In genomic region chr10:70479626-70480253, GRCh38 we compare ENCODE assay signal across 9 cellular contexts. TPM values are rescaled to one million over a fixed set of nuclear protein-coding genes. Genes with fewer than 3 reads are reported as not detected.
A peak's percentile ranks its signal among the peaks of the same experiment; 100 is the strongest.
DNase-seq lines count a peak whose midpoint lies in the region; ATAC-seq and TF ChIP-seq lines count a peak whose summit lies in the region.
"Had no signal": no experiment of that assay in that cellular context is flagged by ENCODE, and none has a peak within 500 bp of the region (broad histone marks: within the 10 kb centered on the region; RNA-seq: fewer than 3 reads in every experiment).

No MANE protein-coding gene starts in this region.

- peaks cover 14% of the 10 kb centered on the region for H3K27me3 ChIP-seq in iPS-18a (ENCODE audit: control insufficient read depth, insufficient read depth, low read length)

- DNase-seq in HT-29 (ENCODE audit: low spot score) (peak; percentile 53), GM13976 (ENCODE audit: low spot score) (no peak)
- DNase-seq in stimulated activated naive CD4-positive, alpha-beta T cell treated with Interleukin-2 at 50 U/mL for 16 hours (lab: John Stamatoyannopoulos, UW), result no peak
- DNase-seq in NK-92 treated with Interleukin-12 subunit alpha and Interleukin-12 subunit beta, amount 100 ng/mL, for 24 hours (lab: John Stamatoyannopoulos, UW), result no peak

- no peaks in the 10 kb centered on the region for H3K36me3 Mint-ChIP-seq in activated T-helper 17 cell treated with anti-CD3 and anti-CD28 coated beads, Interleukin-2, amount 50 U/mL, for 72 hours (ENCODE audit: low read depth)
- no peaks in the 10 kb centered on the region for H3K36me3 Mint-ChIP-seq in stimulated activated memory B cell treated with anti-CD40 and anti-IgM and Interleukin-4, amounts not matched to agents 10 μg/mL and 1 μg/mL and 100 μg/mL, for 72 hours

- H3K27ac Mint-ChIP-seq in activated T-helper 17 cell treated with anti-CD3 and anti-CD28 coated beads, Interleukin-2, amount 50 U/mL, for 72 hours, result no peak overlapping the region
- H3K27ac Mint-ChIP-seq in stimulated activated memory B cell treated with anti-CD40 and anti-IgM and Interleukin-4, amounts not matched to agents 10 μg/mL and 1 μg/mL and 100 μg/mL, for 72 hours, result peak overlapping the region; percentile 75

- no peak for ATAC-seq in activated T-helper 17 cell treated with anti-CD3 and anti-CD28 coated beads, Interleukin-2, amount 50 U/mL, for 72 hours (replicated peaks)
- ATAC-seq in stimulated activated memory B cell treated with anti-CD40 and anti-IgM and Interleukin-4, amounts not matched to agents 10 μg/mL and 1 μg/mL and 100 μg/mL, for 72 hours, result no peak

- peak overlapping the region; percentile 69 for H3K4me3 ChIP-seq in iPS-18a (ENCODE audit: low read length)

- H3K27ac ChIP-seq in iPS-18a (ENCODE audit: low read length), result no peak overlapping the region
- H3K27ac ChIP-seq: cardiac muscle cell had no signal

- H3K4me1 Mint-ChIP-seq in activated T-helper 17 cell treated with anti-CD3 and anti-CD28 coated beads, Interleukin-2, amount 50 U/mL, for 72 hours, result peaks cover 17% of the 10 kb centered on the region
- H3K4me1 Mint-ChIP-seq in stimulated activated memory B cell treated with anti-CD40 and anti-IgM and Interleukin-4, amounts not matched to agents 10 μg/mL and 1 μg/mL and 100 μg/mL, for 72 hours, result peaks cover 58% of the 10 kb centered on the region

- no peaks in the 10 kb centered on the region for H3K36me3 ChIP-seq in iPS-18a (ENCODE audit: control insufficient read depth, low read depth, low read length)
- H3K36me3 ChIP-seq: cardiac muscle cell had no signal

- peaks cover 20% of the 10 kb centered on the region for H3K4me1 ChIP-seq in iPS-18a (ENCODE audit: control insufficient read depth, low read depth, low read length)

- no peaks in the 10 kb centered on the region for H3K27me3 Mint-ChIP-seq in activated T-helper 17 cell treated with anti-CD3 and anti-CD28 coated beads, Interleukin-2, amount 50 U/mL, for 72 hours
- H3K27me3 Mint-ChIP-seq in stimulated activated memory B cell treated with anti-CD40 and anti-IgM and Interleukin-4, amounts not matched to agents 10 μg/mL and 1 μg/mL and 100 μg/mL, for 72 hours, result no peaks in the 10 kb centered on the region

- no peak for TF ChIP-seq CTCF in GM13976 (IDR thresholded peaks at IDR 0.05; ENCODE audit: borderline replicate concordance, control extremely low read depth, extremely low read depth, insufficient read depth, missing control alignments)

- no peaks in the 10 kb centered on the region for H3K9me3 ChIP-seq in iPS-18a (ENCODE audit: control insufficient read depth, low read depth, low read length)

- H3K9me3 Mint-ChIP-seq in activated T-helper 17 cell treated with anti-CD3 and anti-CD28 coated beads, Interleukin-2, amount 50 U/mL, for 72 hours, result no peaks in the 10 kb centered on the region
- H3K9me3 Mint-ChIP-seq in stimulated activated memory B cell treated with anti-CD40 and anti-IgM and Interleukin-4, amounts not matched to agents 10 μg/mL and 1 μg/mL and 100 μg/mL, for 72 hours, result no peaks in the 10 kb centered on the region

- in situ Hi-C loops in GM13976 (cut with MboI; ENCODE audit: low sequenced_read_pairs, unreplicated experiment), result no loop called here

- no peak overlapping the region for H3K9ac ChIP-seq in iPS-18a (ENCODE audit: low read length)

- H3K4me3 Mint-ChIP-seq in activated T-helper 17 cell treated with anti-CD3 and anti-CD28 coated beads, Interleukin-2, amount 50 U/mL, for 72 hours, result peak overlapping the region; percentile 62
- H3K4me3 Mint-ChIP-seq in stimulated activated memory B cell treated with anti-CD40 and anti-IgM and Interleukin-4, amounts not matched to agents 10 μg/mL and 1 μg/mL and 100 μg/mL, for 72 hours, result peak overlapping the region; percentile 73

RNA-seq across cellular contexts. Expression of gene PALD1, which starts 1.2 kb away (rescaled TPM):
- 23.9 and 25.5 TPM in 2 replicates for total RNA-seq in HT-29 (2014; rRNA removed; shearing (Covaris generic))
- 1 to 10 TPM in 1 of 2 donors, under 1 TPM in 1; 0.17 to 1.4 TPM for total RNA-seq in activated T-helper 17 cell treated with anti-CD3 and anti-CD28 coated beads, Interleukin-2, amount 50 U/mL, for 72 hours

RNA-seq across cellular contexts. Expression of gene NODAL, which starts 38.3 kb away (rescaled TPM):
- total RNA-seq in HT-29 (2014; rRNA removed; shearing (Covaris generic)), result not detected in 2 replicates
- total RNA-seq in activated T-helper 17 cell treated with anti-CD3 and anti-CD28 coated beads, Interleukin-2, amount 50 U/mL, for 72 hours, result not detected
- total RNA-seq: myocyte had no signal

Comparison
In these comparisons a context has a peak if more than half of its experiments do, and no peak if none do; other contexts are left out.
1. RNA of gene PALD1, which starts 1.2 kb away (total RNA-seq): 23.9 to 25.5 TPM in HT-29; 0.17 to 1.4 TPM in activated T-helper 17 cell treated with anti-CD3 and anti-CD28 coated beads, Interleukin-2, amount 50 U/mL, for 72 hours; every median in the first group is over 10 times any median in the second.